Comparison of ENCODE assay signal across 1 cellular context in the genomic region with DNA sequence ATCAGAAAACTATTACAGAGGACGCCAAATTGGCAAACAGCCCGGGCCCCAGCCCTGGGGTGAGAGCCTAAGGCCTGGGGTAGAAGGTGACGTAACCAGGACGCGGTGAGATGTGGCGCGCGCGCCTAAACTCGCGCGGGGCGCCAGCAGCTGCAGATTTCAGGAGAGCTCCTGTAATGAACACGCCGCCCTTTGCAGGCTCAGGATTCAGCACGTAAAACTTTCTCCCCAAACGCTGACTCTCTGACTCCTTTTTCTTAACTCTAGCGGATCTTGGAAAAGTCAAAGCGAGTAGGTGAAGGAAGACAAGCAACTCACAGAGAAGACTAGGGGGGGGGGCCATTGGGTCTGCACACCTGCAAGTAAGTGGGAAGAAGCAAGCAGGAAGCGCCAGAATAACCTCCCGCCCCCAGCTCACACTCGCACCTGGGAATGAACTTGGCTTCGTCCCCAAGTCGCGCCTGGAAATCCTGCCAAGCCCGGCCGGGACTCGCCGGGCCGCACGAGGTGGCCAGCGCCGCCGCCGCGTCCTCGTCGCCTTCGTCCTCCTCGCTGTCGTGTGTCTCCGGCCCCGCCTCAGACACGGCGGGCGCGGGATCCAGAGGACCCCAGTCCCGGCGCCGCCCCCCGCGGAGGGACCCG.
A peak's percentile ranks its signal among the peaks of the same experiment; 100 is the strongest.
TF ChIP-seq lines count a peak whose summit lies in the region.

No MANE protein-coding gene starts in this region.

TF ChIP-seq in H1, 55 proteins besides CTCF, POLR2A, EP300 and RAD21 (continued from another document):
- TF ChIP-seq, protein P1, sequence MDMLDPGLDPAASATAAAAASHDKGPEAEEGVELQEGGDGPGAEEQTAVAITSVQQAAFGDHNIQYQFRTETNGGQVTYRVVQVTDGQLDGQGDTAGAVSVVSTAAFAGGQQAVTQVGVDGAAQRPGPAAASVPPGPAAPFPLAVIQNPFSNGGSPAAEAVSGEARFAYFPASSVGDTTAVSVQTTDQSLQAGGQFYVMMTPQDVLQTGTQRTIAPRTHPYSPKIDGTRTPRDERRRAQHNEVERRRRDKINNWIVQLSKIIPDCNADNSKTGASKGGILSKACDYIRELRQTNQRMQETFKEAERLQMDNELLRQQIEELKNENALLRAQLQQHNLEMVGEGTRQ (IDR thresholded peaks at IDR 0.05; ENCODE audit: low read length), result no peak
- TF ChIP-seq CREB1 (IDR thresholded peaks at IDR 0.05) (0 out of 2 replicates have a peak, but pooled peaks have one; percentile 23), SIX5 (IDR thresholded peaks at IDR 0.05; ENCODE audit: low read depth, low read length) (no peak), BACH1 (IDR thresholded peaks at IDR 0.05; ENCODE audit: low read length) (no peak), TBP (IDR thresholded peaks at IDR 0.05; ENCODE audit: low read depth, low read length) (no peak), TAF1 (IDR thresholded peaks at IDR 0.05; ENCODE audit: low read depth, low read length) (no peak), TCF12 (IDR thresholded peaks at IDR 0.05; ENCODE audit: low read depth, low read length) (no peak), KDM4A (IDR thresholded peaks at IDR 0.05; ENCODE audit: low read depth, low read length, severe bottlenecking) (no peak), CEBPB (IDR thresholded peaks at IDR 0.05; ENCODE audit: low read depth, low read length) (no peak), SP4 (IDR thresholded peaks at IDR 0.05; ENCODE audit: low read length) (no peak), SP2 (IDR thresholded peaks at IDR 0.05; ENCODE audit: low read length) (no peak), KDM1A (IDR thresholded peaks at IDR 0.05; ENCODE audit: borderline replicate concordance, low read length) (0 out of 2 replicates have a peak, but pooled peaks have one; percentile 21), SRF (IDR thresholded peaks at IDR 0.05; ENCODE audit: low read depth, low read length) (no peak), KDM5A (IDR thresholded peaks at IDR 0.05; ENCODE audit: low read length) (no peak), YY1 (IDR thresholded peaks at IDR 0.05; ENCODE audit: low read depth, low read length) (no peak), PHF8 (conservative IDR thresholded peaks at IDR 0.05; ENCODE audit: low read depth, low read length) (no peak), RBBP5 (IDR thresholded peaks at IDR 0.05; ENCODE audit: borderline replicate concordance, low read depth, low read length) (no peak), RNF2 (IDR thresholded peaks at IDR 0.05; ENCODE audit: borderline replicate concordance, low read depth, low read length, missing control alignments, poor library complexity, severe bottlenecking) (peak; percentile 53), GABPA (IDR thresholded peaks at IDR 0.05; ENCODE audit: borderline replicate concordance, insufficient read depth, low read length) (no peak), POU5F1 (IDR thresholded peaks at IDR 0.05; ENCODE audit: low read depth, low read length) (no peak), TAF7 (optimal IDR thresholded peaks at IDR 0.05; ENCODE audit: borderline replicate concordance, low read depth, low read length) (no peak), CHD2 (IDR thresholded peaks at IDR 0.05; ENCODE audit: low read length) (no peak), NANOG (IDR thresholded peaks at IDR 0.05; ENCODE audit: insufficient read depth, low read depth, low read length, poor library complexity, severe bottlenecking) (no peak), CBX5 (IDR thresholded peaks at IDR 0.05; ENCODE audit: low read depth, low read length) (no peak), ZNF274 (IDR thresholded peaks at IDR 0.05; ENCODE audit: borderline replicate concordance, extremely low read depth, low read length) (no peak), EZH2 (IDR thresholded peaks at IDR 0.05; ENCODE audit: low read depth, low read length, severe bottlenecking) (peak; percentile 41), RXRA (IDR thresholded peaks at IDR 0.05; ENCODE audit: insufficient read depth, low read depth, low read length) (no peak), GTF2F1 (IDR thresholded peaks at IDR 0.05; ENCODE audit: borderline replicate concordance, low read depth, low read length) (no peak), SP1 (IDR thresholded peaks at IDR 0.05; ENCODE audit: low read depth, low read length) (no peak), FOSL1 (IDR thresholded peaks at IDR 0.05; ENCODE audit: insufficient read depth, low read depth, low read length) (no peak), BRCA1 (IDR thresholded peaks at IDR 0.05; ENCODE audit: low read depth, low read length) (no peak), HDAC2 (IDR thresholded peaks at IDR 0.05; ENCODE audit: borderline replicate concordance in 1 of 2, low read depth in 2 of 2, low read length in 2 of 2) (peak in 1 of 2 experiments; percentile 30; a peak in 1 of 4 replicates), MAFK (IDR thresholded peaks at IDR 0.05; ENCODE audit: low read depth, low read length) (no peak), RFX5 (IDR thresholded peaks at IDR 0.05; ENCODE audit: borderline replicate concordance, low read depth, low read length) (no peak), CHD1 (IDR thresholded peaks at IDR 0.05; ENCODE audit: low read depth, low read length) (no peak)
- TF ChIP-seq, protein P2, sequence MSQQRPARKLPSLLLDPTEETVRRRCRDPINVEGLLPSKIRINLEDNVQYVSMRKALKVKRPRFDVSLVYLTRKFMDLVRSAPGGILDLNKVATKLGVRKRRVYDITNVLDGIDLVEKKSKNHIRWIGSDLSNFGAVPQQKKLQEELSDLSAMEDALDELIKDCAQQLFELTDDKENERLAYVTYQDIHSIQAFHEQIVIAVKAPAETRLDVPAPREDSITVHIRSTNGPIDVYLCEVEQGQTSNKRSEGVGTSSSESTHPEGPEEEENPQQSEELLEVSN (IDR thresholded peaks at IDR 0.05), result peak; percentile 97
- TF ChIP-seq, protein P3, sequence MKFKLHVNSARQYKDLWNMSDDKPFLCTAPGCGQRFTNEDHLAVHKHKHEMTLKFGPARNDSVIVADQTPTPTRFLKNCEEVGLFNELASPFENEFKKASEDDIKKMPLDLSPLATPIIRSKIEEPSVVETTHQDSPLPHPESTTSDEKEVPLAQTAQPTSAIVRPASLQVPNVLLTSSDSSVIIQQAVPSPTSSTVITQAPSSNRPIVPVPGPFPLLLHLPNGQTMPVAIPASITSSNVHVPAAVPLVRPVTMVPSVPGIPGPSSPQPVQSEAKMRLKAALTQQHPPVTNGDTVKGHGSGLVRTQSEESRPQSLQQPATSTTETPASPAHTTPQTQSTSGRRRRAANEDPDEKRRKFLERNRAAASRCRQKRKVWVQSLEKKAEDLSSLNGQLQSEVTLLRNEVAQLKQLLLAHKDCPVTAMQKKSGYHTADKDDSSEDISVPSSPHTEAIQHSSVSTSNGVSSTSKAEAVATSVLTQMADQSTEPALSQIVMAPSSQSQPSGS (IDR thresholded peaks at IDR 0.05; ENCODE audit: low read length), result 0 out of 2 replicates have a peak, but pooled peaks have one; percentile 32
- TF ChIP-seq, protein P4, sequence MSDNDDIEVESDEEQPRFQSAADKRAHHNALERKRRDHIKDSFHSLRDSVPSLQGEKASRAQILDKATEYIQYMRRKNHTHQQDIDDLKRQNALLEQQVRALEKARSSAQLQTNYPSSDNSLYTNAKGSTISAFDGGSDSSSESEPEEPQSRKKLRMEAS (IDR thresholded peaks at IDR 0.05), result peak; percentile 98
